Comparison of ENCODE assay signal across 13 cellular contexts in genomic region chr11:132177106-132177505, GRCh38.
A peak's percentile ranks its signal among the peaks of the same experiment; 100 is the strongest.
DNase-seq lines count a peak whose midpoint lies in the region; ATAC-seq and TF ChIP-seq lines count a peak whose summit lies in the region.
"Had no signal": no experiment of that assay in that cellular context is flagged by ENCODE, and none has a peak within 500 bp of the region (broad histone marks: within the 10 kb centered on the region; RNA-seq: fewer than 3 reads in every experiment).

No MANE protein-coding gene starts in this region.

- H3K4me1 Mint-ChIP-seq in GM23338, result no peaks in the 10 kb centered on the region
- H3K4me1 Mint-ChIP-seq in neural progenitor cell, result no peaks in the 10 kb centered on the region
- no peaks in the 10 kb centered on the region for H3K4me1 Mint-ChIP-seq in activated CD4-positive, alpha-beta memory T cell treated with anti-CD3 and anti-CD28 coated beads, Interleukin-2, amount 10 ng/mL, durations not matched to agents 7 days and 5 days
- H3K4me1 Mint-ChIP-seq: activated B cell treated with CpG ODN at 0.5 μM for 24 hours; activated naive CD4-positive, alpha-beta T cell treated with anti-CD3 and anti-CD28 coated beads, Interleukin-2, amount 50 U/mL, for 24 hours had no signal

- H3K27ac Mint-ChIP-seq in GM23338 (no peak overlapping the region), neural progenitor cell (no peak overlapping the region)
- no peak overlapping the region for H3K27ac Mint-ChIP-seq in activated CD4-positive, alpha-beta memory T cell treated with anti-CD3 and anti-CD28 coated beads, Interleukin-2, amount 10 ng/mL, durations not matched to agents 7 days and 5 days
- H3K27ac Mint-ChIP-seq: activated B cell treated with CpG ODN at 0.5 μM for 24 hours; activated naive CD4-positive, alpha-beta T cell treated with anti-CD3 and anti-CD28 coated beads, Interleukin-2, amount 50 U/mL, for 24 hours; IgD-negative memory B cell had no signal

- intact Hi-C loops in vagina (cut with DNase I), result no loop called here

- H3K9me3 ChIP-seq in neural progenitor cell (ENCODE audit: low read depth), result no peaks in the 10 kb centered on the region
- no peaks in the 10 kb centered on the region for H3K9me3 ChIP-seq in vagina

- CTCF ChIA-PET in activated CD4-positive, alpha-beta memory T cell treated with anti-CD3 and anti-CD28 coated beads, Interleukin-2, amount 10 ng/mL, durations not matched to agents 7 days and 5 days (lab: Charles Lee), result no interaction called here

- H3K9ac ChIP-seq in neural progenitor cell, result no peak overlapping the region

- POLR2A ChIA-PET in activated CD4-positive, alpha-beta memory T cell treated with anti-CD3 and anti-CD28 coated beads, Interleukin-2, amount 10 ng/mL, durations not matched to agents 7 days and 5 days (lab: Charles Lee), result no interaction called here

- no peaks in the 10 kb centered on the region for H3F3A ChIP-seq in GM23338 (replicated peaks; ENCODE audit: low read depth)
- no peaks in the 10 kb centered on the region for H3F3A ChIP-seq in neural progenitor cell (ENCODE audit: low read depth)

- no peaks in the 10 kb centered on the region for H3K9me3 Mint-ChIP-seq in GM23338
- H3K9me3 Mint-ChIP-seq in neural progenitor cell, result no peaks in the 10 kb centered on the region
- no peaks in the 10 kb centered on the region for H3K9me3 Mint-ChIP-seq in activated CD4-positive, alpha-beta memory T cell treated with anti-CD3 and anti-CD28 coated beads, Interleukin-2, amount 10 ng/mL, durations not matched to agents 7 days and 5 days
- H3K9me3 Mint-ChIP-seq: activated B cell treated with CpG ODN at 0.5 μM for 24 hours had no signal

- H3K4me2 ChIP-seq in GM23338 (no peak overlapping the region), neural progenitor cell (no peak overlapping the region)

- H3K27ac ChIP-seq in GM23338 (ENCODE audit: low read depth) (no peak overlapping the region), neural progenitor cell (no peak overlapping the region), vagina (no peak overlapping the region)

- H3K4me3 Mint-ChIP-seq in GM23338 (no peak overlapping the region), neural progenitor cell (no peak overlapping the region)
- no peak overlapping the region for H3K4me3 Mint-ChIP-seq in activated CD4-positive, alpha-beta memory T cell treated with anti-CD3 and anti-CD28 coated beads, Interleukin-2, amount 10 ng/mL, durations not matched to agents 7 days and 5 days
- H3K4me3 Mint-ChIP-seq: activated B cell treated with CpG ODN at 0.5 μM for 24 hours; activated naive CD4-positive, alpha-beta T cell treated with anti-CD3 and anti-CD28 coated beads, Interleukin-2, amount 50 U/mL, for 24 hours; IgD-negative memory B cell had no signal

- H3K36me3 ChIP-seq in GM23338 (ENCODE audit: insufficient read depth) (no peaks in the 10 kb centered on the region), neural progenitor cell (no peaks in the 10 kb centered on the region), vagina (no peaks in the 10 kb centered on the region)

- DNase-seq in GM23338 (ENCODE audit: low spot score) (peak; percentile 80), RPMI7951 (ENCODE audit: low read depth) (peak; percentile 67), erythroblast (lab: John Stamatoyannopoulos, UW) (peak; percentile 1 to 2), neural progenitor cell (ENCODE audit: low spot score) (peak; percentile 67), vagina (ENCODE audit: extremely low spot score in 2 of 2) (no peak)
- no peak for DNase-seq in activated CD4-positive, alpha-beta memory T cell treated with anti-CD3 and anti-CD28 coated beads, Interleukin-2, amount 10 ng/mL, durations not matched to agents 7 days and 5 days
- DNase-seq: activated B cell treated with CpG ODN at 0.5 μM for 24 hours, head of caudate nucleus, NCI-H82 had no signal

- H4K20me1 ChIP-seq in GM23338 (replicated peaks; ENCODE audit: insufficient read depth), result no peaks in the 10 kb centered on the region
- peaks cover 8% of the 10 kb centered on the region for H4K20me1 ChIP-seq in neural progenitor cell (ENCODE audit: low read depth)

- no peaks in the 10 kb centered on the region for H3K27me3 Mint-ChIP-seq in GM23338 (ENCODE audit: insufficient read depth, low read depth, poor library complexity)
- no peaks in the 10 kb centered on the region for H3K27me3 Mint-ChIP-seq in neural progenitor cell (ENCODE audit: insufficient read depth, low read depth)
- H3K27me3 Mint-ChIP-seq in activated CD4-positive, alpha-beta memory T cell treated with anti-CD3 and anti-CD28 coated beads, Interleukin-2, amount 10 ng/mL, durations not matched to agents 7 days and 5 days, result no peaks in the 10 kb centered on the region
- H3K27me3 Mint-ChIP-seq: activated B cell treated with CpG ODN at 0.5 μM for 24 hours; activated naive CD4-positive, alpha-beta T cell treated with anti-CD3 and anti-CD28 coated beads, Interleukin-2, amount 50 U/mL, for 24 hours; IgD-negative memory B cell had no signal

- H3K27me3 ChIP-seq in GM23338 (ENCODE audit: insufficient read depth) (no peaks in the 10 kb centered on the region), neural progenitor cell (no peaks in the 10 kb centered on the region), vagina (no peaks in the 10 kb centered on the region)

- peak; percentile 34; the same call in 2 of the 3 replicates for ATAC-seq in GM23338
- no peak for ATAC-seq in HG03442 (IDR thresholded peaks at IDR 0.05; ENCODE audit: unreplicated experiment)
- no peak for ATAC-seq in HG03039 (IDR thresholded peaks at IDR 0.05; ENCODE audit: unreplicated experiment)

- no peaks in the 10 kb centered on the region for H3K79me2 ChIP-seq in GM23338 (replicated peaks; ENCODE audit: insufficient read depth)
- H3K79me2 ChIP-seq in neural progenitor cell (ENCODE audit: low read depth), result no peaks in the 10 kb centered on the region

- TF ChIP-seq POLR2A in erythroblast (IDR thresholded peaks at IDR 0.05; ENCODE audit: low read length) (no peak), vagina (IDR thresholded peaks at IDR 0.05) (no peak)

- no peak for TF ChIP-seq CTCF in GM23338 (conservative IDR thresholded peaks at IDR 0.05; ENCODE audit: low read depth in 2 of 2)
- TF ChIP-seq CTCF in neural progenitor cell (IDR thresholded peaks at IDR 0.05), result no peak
- no peak for TF ChIP-seq CTCF in vagina (IDR thresholded peaks at IDR 0.05)

- H3K4me3 ChIP-seq in GM23338 (no peak overlapping the region), neural progenitor cell (no peak overlapping the region), vagina (no peak overlapping the region)

- H3K36me3 Mint-ChIP-seq in GM23338 (ENCODE audit: low read depth) (no peaks in the 10 kb centered on the region), neural progenitor cell (no peaks in the 10 kb centered on the region)
- H3K36me3 Mint-ChIP-seq in activated CD4-positive, alpha-beta memory T cell treated with anti-CD3 and anti-CD28 coated beads, Interleukin-2, amount 10 ng/mL, durations not matched to agents 7 days and 5 days (ENCODE audit: low read depth), result no peaks in the 10 kb centered on the region
- H3K36me3 Mint-ChIP-seq: activated naive CD4-positive, alpha-beta T cell treated with anti-CD3 and anti-CD28 coated beads, Interleukin-2, amount 50 U/mL, for 24 hours; IgD-negative memory B cell had no signal

- H2AFZ ChIP-seq in GM23338, result no peak overlapping the region
- no peak overlapping the region for H2AFZ ChIP-seq in neural progenitor cell (replicated peaks)

- no peaks in the 10 kb centered on the region for H3K9me2 ChIP-seq in GM23338 (ENCODE audit: insufficient read depth)

- H3K4me1 ChIP-seq in GM23338 (ENCODE audit: insufficient read depth) (no peaks in the 10 kb centered on the region), neural progenitor cell (no peaks in the 10 kb centered on the region), vagina (no peaks in the 10 kb centered on the region)

Comparison
In these comparisons a context has a peak if more than half of its experiments do, and no peak if none do; other contexts are left out.
1. DNase-seq: peak in GM23338 (single experiment), RPMI7951 (single experiment), erythroblast (2 of 2) and neural progenitor cell (single experiment); none in activated CD4-positive, alpha-beta memory T cell treated with anti-CD3 and anti-CD28 coated beads, Interleukin-2, amount 10 ng/mL, durations not matched to agents 7 days and 5 days (single experiment) and vagina (0 of 2).